Comparison of ENCODE assay signal across 24 cellular contexts in the genomic region with DNA sequence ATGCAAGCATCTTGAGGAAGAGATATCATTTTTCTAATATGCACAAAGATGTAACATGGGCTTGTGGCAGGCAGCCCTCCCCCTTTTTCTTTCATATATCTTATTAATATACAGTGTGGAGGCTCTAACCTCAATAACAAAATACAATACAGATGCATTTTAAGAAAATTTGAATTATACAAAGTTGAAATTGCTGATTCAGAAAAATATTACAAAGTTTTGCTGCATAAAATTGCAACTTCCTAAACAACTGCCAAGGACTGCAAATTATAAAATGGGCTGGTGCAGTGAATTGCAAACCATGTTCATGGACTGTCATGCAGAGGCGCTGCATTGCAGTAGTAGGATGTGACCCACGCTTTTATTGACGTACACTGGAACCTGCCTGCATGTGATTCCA.
"Had no signal": no experiment of that assay in that cellular context is flagged by ENCODE, and none has a peak within 500 bp of the region (broad histone marks: within the 10 kb centered on the region; RNA-seq: fewer than 3 reads in every experiment).

No MANE protein-coding gene starts in this region.

- ATAC-seq: gastrocnemius medialis, heart right ventricle, left cardiac atrium, left lung, left ventricle myocardium superior, lower lobe of right lung, mucosa of descending colon had no signal

- H3K36me3 ChIP-seq: esophagus squamous epithelium, gastrocnemius medialis, heart right ventricle, left lung, lower lobe of right lung had no signal

- H3K4me1 Mint-ChIP-seq: naive B cell had no signal

- DNase-seq: dermis blood vessel endothelial cell; dorsolateral prefrontal cortex; effector CD4-positive, alpha-beta T cell; effector memory CD4-positive, alpha-beta T cell; esophagus squamous epithelium; foreskin fibroblast; foreskin melanocyte; gastrocnemius medialis; glutamatergic neuron; head of caudate nucleus; heart right ventricle; hippocampal formation; left cardiac atrium; left lung; left ventricle myocardium superior; lower lobe of right lung; mesenchymal stem cell; mucosa of descending colon; naive B cell had no signal

- H3K4me1 ChIP-seq: gastrocnemius medialis, heart right ventricle, left lung, lower lobe of right lung had no signal

- H3K27ac ChIP-seq: coronary artery, dorsolateral prefrontal cortex, esophagus squamous epithelium, gastrocnemius medialis, heart right ventricle, left lung, lower lobe of right lung had no signal

- FAIRE-seq: endothelial cell of umbilical vein, islet of Langerhans, keratinocyte had no signal

- H3K36me3 Mint-ChIP-seq: mesothelial cell of epicardium, naive B cell had no signal

- H3K27ac Mint-ChIP-seq: mesothelial cell of epicardium, naive B cell had no signal

- H3K9me3 Mint-ChIP-seq: mesothelial cell of epicardium, naive B cell had no signal

- H3K27me3 ChIP-seq: esophagus squamous epithelium, gastrocnemius medialis, left lung had no signal

- H3K9me3 ChIP-seq: esophagus squamous epithelium, gastrocnemius medialis, heart right ventricle, left lung, lower lobe of right lung, mucosa of descending colon had no signal

- H3K4me3 ChIP-seq: coronary artery, dorsolateral prefrontal cortex, esophagus squamous epithelium, gastrocnemius medialis, heart right ventricle, left lung, lower lobe of right lung, mucosa of descending colon had no signal

- H3K4me3 Mint-ChIP-seq: mesothelial cell of epicardium, naive B cell had no signal
